ENCODE assay signal across 8 cellular contexts in the genomic region with DNA sequence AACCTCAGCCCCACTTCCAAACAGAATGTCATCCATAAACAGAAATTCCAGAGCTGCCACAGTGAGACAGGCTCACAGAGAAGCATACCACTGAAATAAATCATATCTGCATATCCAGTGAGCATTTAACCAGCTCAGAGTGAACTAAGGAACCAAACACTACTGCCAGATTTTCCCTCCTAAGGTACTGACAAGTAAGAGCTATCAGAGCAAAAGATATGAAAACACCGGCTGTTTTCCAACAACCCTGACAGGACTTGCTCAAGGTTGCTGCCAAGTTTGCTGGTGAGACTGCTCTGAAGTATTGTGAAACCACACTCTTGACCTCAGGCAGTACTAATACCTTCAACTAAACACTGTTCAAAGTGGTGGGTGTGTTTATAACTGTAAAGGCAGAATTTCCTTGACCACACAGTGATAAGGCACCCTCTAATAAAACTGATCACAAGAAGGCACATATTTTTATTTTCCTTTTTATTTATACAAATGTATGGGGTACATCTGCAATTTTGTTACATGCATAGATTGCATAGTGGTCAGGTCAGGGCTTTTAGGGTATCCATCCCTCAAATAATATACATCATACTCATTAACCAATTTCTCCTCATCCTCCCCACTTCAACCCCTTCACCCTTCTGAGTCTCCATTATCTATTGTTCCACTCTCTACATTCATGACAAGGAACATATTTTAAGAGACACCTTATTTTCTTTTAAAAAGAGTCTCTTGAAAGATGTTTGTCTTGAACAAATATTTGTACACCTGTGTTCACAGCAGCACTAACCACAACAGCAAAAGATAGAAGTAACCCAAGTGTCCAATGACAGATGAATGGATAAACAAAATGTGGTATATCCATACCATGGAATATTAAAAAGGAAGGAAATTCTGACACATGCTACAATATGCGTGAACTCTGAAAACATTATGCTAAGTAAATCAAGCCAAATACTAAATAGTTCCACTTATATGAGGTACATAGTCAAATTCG. TPM values are rescaled to one million over a fixed set of nuclear protein-coding genes. Genes with fewer than 3 reads are reported as not detected.
DNase-seq lines count a peak whose midpoint lies in the region; ATAC-seq, FAIRE-seq and TF ChIP-seq lines count a peak whose summit lies in the region.

No MANE protein-coding gene starts in this region.

- no peak overlapping the region for H3K4me3 ChIP-seq in choroid plexus epithelial cell (ENCODE audit: low read depth, low read length)

- intact Hi-C loops in Right ventricle myocardium inferior (cut with DNase I) (loop anchor here (2.0 kb wide), 1 partner anchor 17 kb away; the partner anchor contains the start of gene SGMS1), cardiac septum (cut with DNase I) (no loop called here)

- no peak for TF ChIP-seq CTCF in choroid plexus epithelial cell (conservative IDR thresholded peaks at IDR 0.05; ENCODE audit: low read depth, low read length)
- no peak for TF ChIP-seq CTCF in D721Med (IDR thresholded peaks at IDR 0.05; ENCODE audit: insufficient read depth, missing control alignments)

- DNase-seq in Right ventricle myocardium inferior (ENCODE audit: missing footprints), result no peak
- DNase-seq in cardiac septum (ENCODE audit: low spot score), result no peak
- peak; percentile 100 for DNase-seq in NCI-H226
- DNase-seq in choroid plexus epithelial cell (ENCODE audit: low read depth), result peak; percentile 98
- DNase-seq in mucosa of gallbladder (ENCODE audit: low spot score), result peak; percentile 56
- no peak for DNase-seq in D721Med (ENCODE audit: insufficient read length, low spot score)
- no peak for DNase-seq in mesenteric fat pad (ENCODE audit: low spot score)

- FAIRE-seq in D721Med (lab: Jason Lieb, UNC), result no peak

- peak; percentile 92 for ATAC-seq in Right ventricle myocardium inferior
- ATAC-seq in HG02840 (IDR thresholded peaks at IDR 0.05; ENCODE audit: low FRiP score, unreplicated experiment), result peak; percentile 66

RNA-seq across cellular contexts. Expression of gene SGMS1, which starts 18.2 kb away (rescaled TPM):
- total RNA-seq in Right ventricle myocardium inferior (23.1 TPM), cardiac septum (24.3 TPM), mucosa of gallbladder (36.9 TPM), mesenteric fat pad (37.2 TPM)

Comparison
In these comparisons a context has a peak if more than half of its experiments do, and no peak if none do; other contexts are left out.
1. DNase-seq: peak in NCI-H226 (single experiment), choroid plexus epithelial cell (single experiment) and mucosa of gallbladder (single experiment); none in Right ventricle myocardium inferior (single experiment), cardiac septum (single experiment), D721Med (single experiment) and mesenteric fat pad (single experiment).